ENCODE assay signal across 21 cellular contexts in genomic region chr12:7788316-7788689, GRCh38. TPM values are rescaled to one million over a fixed set of nuclear protein-coding genes. Genes with fewer than 3 reads are reported as not detected.
DNase-seq lines count a peak whose midpoint lies in the region; ATAC-seq, FAIRE-seq and TF ChIP-seq lines count a peak whose summit lies in the region.
"Had no signal": no experiment of that assay in that cellular context is flagged by ENCODE, and none has a peak within 500 bp of the region (broad histone marks: within the 10 kb centered on the region; RNA-seq: fewer than 3 reads in every experiment).

No MANE protein-coding gene starts in this region.

- H3K27ac Mint-ChIP-seq in astrocyte (ENCODE audit: unreplicated experiment) (no peak overlapping the region), nephron progenitor cell (no peak overlapping the region)
- H3K27ac Mint-ChIP-seq: CD8-positive, alpha-beta T cell had no signal

- no peak for TF ChIP-seq CTCF in astrocyte (IDR thresholded peaks at IDR 0.05; ENCODE audit: insufficient read depth, low read depth, low read length)
- TF ChIP-seq CTCF in keratinocyte (optimal IDR thresholded peaks at IDR 0.05 in 1 of 3, IDR thresholded peaks at IDR 0.05 in 1 of 3, conservative IDR thresholded peaks at IDR 0.05 in 1 of 3; ENCODE audit: extremely low read depth in 1 of 3, insufficient read depth in 2 of 3, low read length in 3 of 3): no peak
- no peak for TF ChIP-seq CTCF in upper lobe of right lung (IDR thresholded peaks at IDR 0.05)
- no peak for TF ChIP-seq CTCF in nephron progenitor cell (IDR thresholded peaks at IDR 0.05)
- TF ChIP-seq CTCF in transverse colon (IDR thresholded peaks at IDR 0.05): no peak

- H3K27me3 Mint-ChIP-seq in astrocyte (ENCODE audit: low read depth, unreplicated experiment): peaks cover 27% of the 10 kb centered on the region
- peaks cover 53% of the 10 kb centered on the region for H3K27me3 Mint-ChIP-seq in nephron progenitor cell (ENCODE audit: low read depth, poor library complexity)

- DNase-seq in astrocyte (ENCODE audit: low read depth) (no peak), keratinocyte (ENCODE audit: low read depth, low spot score) (no peak), mesenteric fat pad (ENCODE audit: low spot score) (no peak), upper lobe of right lung (no peak), nephron progenitor cell (no peak), transverse colon (no peak)
- DNase-seq: CD8-positive, alpha-beta T cell; DMS79 treated with DMSO at 0.1 percent for 48 hours; GDM1; GOT3; IMR-90; Karpas-422; NCI-H1105; NCI-H1694; NCI-H2107; NCI-H2227 treated with DMSO at 0.1 percent for 48 hours; NCI-H524 had no signal

- no peaks in the 10 kb centered on the region for H4K20me1 ChIP-seq in astrocyte (ENCODE audit: insufficient read depth, low read length)
- H4K20me1 ChIP-seq in keratinocyte (ENCODE audit: control insufficient read depth, extremely low read depth, insufficient read depth, low read length): no peaks in the 10 kb centered on the region

- 29 to 40% methylated on average over 4 of the region's 4 CpGs for WGBS in transverse colon (ENCODE audit: low coverage in 1 of 2), 2 donors

- H3K9me3 ChIP-seq in HUES48 (ENCODE audit: control insufficient read depth, insufficient read depth, low read length): no peaks in the 10 kb centered on the region
- H3K9me3 ChIP-seq in astrocyte (ENCODE audit: insufficient read depth, low read depth, low read length): no peaks in the 10 kb centered on the region
- H3K9me3 ChIP-seq in keratinocyte (ENCODE audit: control insufficient read depth, low read depth, low read length): no peaks in the 10 kb centered on the region
- H3K9me3 ChIP-seq in upper lobe of right lung: no peaks in the 10 kb centered on the region
- no peaks in the 10 kb centered on the region for H3K9me3 ChIP-seq in transverse colon

- H3K4me1 ChIP-seq in HUES48 (ENCODE audit: control insufficient read depth, insufficient read depth, low read length) (peaks cover 37% of the 10 kb centered on the region), astrocyte (ENCODE audit: insufficient read depth, low read length) (no peaks in the 10 kb centered on the region), keratinocyte (ENCODE audit: control insufficient read depth, extremely low read depth, insufficient read depth, low read length) (no peaks in the 10 kb centered on the region), upper lobe of right lung (peaks cover 5% of the 10 kb centered on the region), transverse colon (no peaks in the 10 kb centered on the region)

- H3K36me3 Mint-ChIP-seq in astrocyte (ENCODE audit: low read depth, unreplicated experiment) (no peaks in the 10 kb centered on the region), nephron progenitor cell (ENCODE audit: low read depth) (no peaks in the 10 kb centered on the region)
- H3K36me3 Mint-ChIP-seq: CD8-positive, alpha-beta T cell had no signal

- TF ChIP-seq POLR2A in transverse colon (IDR thresholded peaks at IDR 0.05): no peak

- dilution Hi-C loops in keratinocyte (cut with MboI; ENCODE audit: extremely low pct_ligation_motif_present, low sequenced_read_pairs): no loop called here

- H3K9me3 Mint-ChIP-seq in astrocyte (ENCODE audit: unreplicated experiment) (no peaks in the 10 kb centered on the region), nephron progenitor cell (no peaks in the 10 kb centered on the region)
- H3K9me3 Mint-ChIP-seq: CD8-positive, alpha-beta T cell had no signal

- no peaks in the 10 kb centered on the region for H3K9me1 ChIP-seq in keratinocyte (ENCODE audit: control insufficient read depth, extremely low read depth, insufficient read depth, low read length)

- no peak overlapping the region for H2AFZ ChIP-seq in astrocyte (ENCODE audit: low read depth, low read length)
- H2AFZ ChIP-seq in keratinocyte (ENCODE audit: control insufficient read depth, low read length): no peak overlapping the region

- H3K4me3 ChIP-seq in HUES48 (ENCODE audit: low read depth, low read length): peak overlapping the region; percentile 78
- H3K4me3 ChIP-seq in astrocyte (ENCODE audit: insufficient read depth, low read depth, low read length): no peak overlapping the region
- no peak overlapping the region for H3K4me3 ChIP-seq in keratinocyte (ENCODE audit: control insufficient read depth in 2 of 3, extremely low read depth in 1 of 3, insufficient read depth in 2 of 3, low read depth in 1 of 3, low read length in 3 of 3)
- H3K4me3 ChIP-seq in upper lobe of right lung: no peak overlapping the region
- H3K4me3 ChIP-seq in transverse colon: no peak overlapping the region
- H3K4me3 ChIP-seq: GM12878 had no signal

- in situ Hi-C loops in transverse colon (cut with MboI; ENCODE audit: low pct_ligation_motif_present in 1 of 4, low pct_unique_long_range_greater_than_20kb in 1 of 4, low sequenced_read_pairs in 3 of 4): no loop called here

- TF ChIP-seq EP300 in transverse colon (IDR thresholded peaks at IDR 0.05; ENCODE audit: low read depth): no peak

- H3K79me2 ChIP-seq in astrocyte (ENCODE audit: insufficient read depth, low read length): no peaks in the 10 kb centered on the region
- no peaks in the 10 kb centered on the region for H3K79me2 ChIP-seq in keratinocyte (ENCODE audit: control insufficient read depth, insufficient read depth, low read length)

- intact Hi-C loops in upper lobe of right lung (cut with DNase I) (no loop called here), transverse colon (cut with DNase I; ENCODE audit: low total_unique reads) (no loop called here)

- H3K27ac ChIP-seq in HUES48 (ENCODE audit: low read depth, low read length) (peak overlapping the region; percentile 91), astrocyte (ENCODE audit: low read depth, low read length) (no peak overlapping the region), keratinocyte (ENCODE audit: control insufficient read depth, insufficient read depth, low read length) (no peak overlapping the region), upper lobe of right lung (no peak overlapping the region), transverse colon (no peak overlapping the region)

- no peak overlapping the region for H3K4me2 ChIP-seq in astrocyte (ENCODE audit: low read length)
- H3K4me2 ChIP-seq in keratinocyte (ENCODE audit: control insufficient read depth, extremely low read depth, insufficient read depth, low read depth, low read length): peak overlapping the region; percentile 22

- H3K36me3 ChIP-seq in HUES48 (ENCODE audit: control insufficient read depth, insufficient read depth, low read length) (peaks cover 20% of the 10 kb centered on the region), astrocyte (ENCODE audit: insufficient read depth, low read length) (no peaks in the 10 kb centered on the region), keratinocyte (ENCODE audit: control insufficient read depth in 2 of 2, extremely low read depth in 1 of 2, insufficient read depth in 2 of 2, low read length in 2 of 2) (no peaks in the 10 kb centered on the region), upper lobe of right lung (no peaks in the 10 kb centered on the region), transverse colon (no peaks in the 10 kb centered on the region)

- H3K4me3 Mint-ChIP-seq in astrocyte (ENCODE audit: unreplicated experiment) (peak overlapping the region; percentile 63), nephron progenitor cell (no peak overlapping the region)
- H3K4me3 Mint-ChIP-seq: CD8-positive, alpha-beta T cell had no signal

- no peak for ATAC-seq in upper lobe of right lung
- ATAC-seq: CD8-positive, alpha-beta T cell; GM12878; Panc1 had no signal

- H3K9ac ChIP-seq in HUES48 (ENCODE audit: low read depth, low read length) (peak overlapping the region; percentile 62), astrocyte (ENCODE audit: low read length) (no peak overlapping the region), keratinocyte (ENCODE audit: control insufficient read depth, extremely low read depth, insufficient read depth, low read length) (no peak overlapping the region)

- peaks cover 8% of the 10 kb centered on the region for H3K4me1 Mint-ChIP-seq in astrocyte (ENCODE audit: low read depth, unreplicated experiment)
- H3K4me1 Mint-ChIP-seq in nephron progenitor cell: peaks cover 29% of the 10 kb centered on the region

- FAIRE-seq in astrocyte (lab: Jason Lieb, UNC) (no peak), keratinocyte (lab: Jason Lieb, UNC) (no peak)
- FAIRE-seq: GM12878 had no signal

- H3K27me3 ChIP-seq in HUES48 (ENCODE audit: control insufficient read depth, insufficient read depth, low read length): no peaks in the 10 kb centered on the region
- H3K27me3 ChIP-seq in astrocyte (ENCODE audit: insufficient read depth, low read length): peaks cover 7% of the 10 kb centered on the region
- no peaks in the 10 kb centered on the region for H3K27me3 ChIP-seq in keratinocyte (ENCODE audit: control insufficient read depth, extremely low read depth, insufficient read depth, low read length)
- no peaks in the 10 kb centered on the region for H3K27me3 ChIP-seq in upper lobe of right lung
- H3K27me3 ChIP-seq in transverse colon: no peaks in the 10 kb centered on the region

RNA-seq across cellular contexts. Expression of gene NANOG, which starts 0.9 kb away (rescaled TPM):
- total RNA-seq in astrocyte: 0.16 and 0.94 TPM in 2 replicates
- 0.01 TPM in 2 of 3 replicates, not detected in the other for polyA plus RNA-seq in keratinocyte
- polyA plus RNA-seq in keratinocyte (2011; ENCODE audit: low read depth): not detected
- not detected in 2 replicates for polyA plus RNA-seq in keratinocyte (2011; cell fraction: cytosol; rRNA removed)
- 0.08 and 0.09 TPM in 2 replicates for polyA plus RNA-seq in keratinocyte (2011; cell fraction: nucleus; rRNA removed)
- not detected in 2 replicates for polyA plus RNA-seq in keratinocyte (2012; ENCODE audit: low replicate concordance)
- 0.10 to 0.13 TPM in 2 of 3 replicates, not detected in the other for polyA minus RNA-seq in keratinocyte
- not detected for polyA minus RNA-seq in keratinocyte (2011; cell fraction: cytosol; rRNA and poly(A)+ RNA removed)
- polyA minus RNA-seq in keratinocyte (2011; cell fraction: nucleus; rRNA and poly(A)+ RNA removed): 0.32 TPM in 1 of 2 replicates, not detected in the other
- 0.35 TPM for total RNA-seq in mesenteric fat pad
- not detected for total RNA-seq in upper lobe of right lung
- total RNA-seq in transverse colon: under 1 TPM in 2 of 4 donors, not detected in 2; 0.16 to 0.41 TPM
- total RNA-seq: CD8-positive, alpha-beta T cell; IMR-90 had no signal
- polyA plus RNA-seq: BJ, GM12878, IMR-90 had no signal

RNA-seq across cellular contexts. Expression of gene NANOGNB, which starts 23.3 kb away (rescaled TPM):
- total RNA-seq in astrocyte (not detected in 2 replicates), mesenteric fat pad (not detected), upper lobe of right lung (not detected), transverse colon (not detected)
- polyA plus RNA-seq in keratinocyte: not detected in 3 replicates
- polyA plus RNA-seq in keratinocyte (2011; ENCODE audit: low read depth): not detected
- polyA plus RNA-seq in keratinocyte (2011; cell fraction: cytosol; rRNA removed): not detected in 2 replicates
- not detected in 2 replicates for polyA plus RNA-seq in keratinocyte (2011; cell fraction: nucleus; rRNA removed)
- not detected in 2 replicates for polyA plus RNA-seq in keratinocyte (2012; ENCODE audit: low replicate concordance)
- polyA minus RNA-seq in keratinocyte: not detected in 3 replicates
- polyA minus RNA-seq in keratinocyte (2011; cell fraction: cytosol; rRNA and poly(A)+ RNA removed): not detected
- polyA minus RNA-seq in keratinocyte (2011; cell fraction: nucleus; rRNA and poly(A)+ RNA removed): not detected in 2 replicates
- total RNA-seq: CD8-positive, alpha-beta T cell; GM12878; IMR-90 had no signal
- polyA plus RNA-seq: BJ, GM12878, IMR-90 had no signal

RNA-seq across cellular contexts. Expression of gene CLEC4C, which starts 41.1 kb away (rescaled TPM):
- total RNA-seq in astrocyte: not detected in 2 replicates
- polyA plus RNA-seq in keratinocyte: not detected in 3 replicates
- polyA plus RNA-seq in keratinocyte (2011; ENCODE audit: low read depth): not detected
- not detected in 2 replicates for polyA plus RNA-seq in keratinocyte (2011; cell fraction: cytosol; rRNA removed)
- not detected in 2 replicates for polyA plus RNA-seq in keratinocyte (2011; cell fraction: nucleus; rRNA removed)
- polyA plus RNA-seq in keratinocyte (2012; ENCODE audit: low replicate concordance): not detected in 2 replicates
- polyA minus RNA-seq in keratinocyte: not detected in 3 replicates
- polyA minus RNA-seq in keratinocyte (2011; cell fraction: cytosol; rRNA and poly(A)+ RNA removed): not detected
- polyA minus RNA-seq in keratinocyte (2011; cell fraction: nucleus; rRNA and poly(A)+ RNA removed): not detected in 2 replicates
- not detected for total RNA-seq in mesenteric fat pad
- not detected for total RNA-seq in upper lobe of right lung
- not detected for total RNA-seq in transverse colon
- total RNA-seq: CD8-positive, alpha-beta T cell; IMR-90 had no signal
- polyA plus RNA-seq: BJ, IMR-90 had no signal
